Comparison of ENCODE assay signal across 8 cellular contexts in the genomic region with DNA sequence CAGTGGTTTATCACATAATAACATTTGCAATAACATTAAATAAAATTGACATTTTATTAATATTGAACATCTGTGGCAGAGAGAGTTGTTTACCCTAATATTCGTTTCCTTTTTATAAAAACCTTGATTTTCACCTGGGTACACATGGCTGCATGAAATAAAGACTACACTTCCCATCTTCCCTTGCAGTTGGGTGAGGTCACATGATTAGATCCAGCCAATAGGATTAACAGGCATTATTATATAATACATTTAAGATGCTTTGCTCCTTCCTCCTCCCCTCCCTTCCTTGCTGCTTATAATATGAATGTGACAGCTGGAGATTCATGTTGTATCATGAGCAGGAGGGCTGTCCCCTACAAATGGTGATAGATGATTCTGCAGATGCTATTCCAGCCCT.
DNase-seq lines count a peak whose midpoint lies in the region; ATAC-seq lines count a peak whose summit lies in the region.
"Had no signal": no experiment of that assay in that cellular context is flagged by ENCODE, and none has a peak within 500 bp of the region (broad histone marks: within the 10 kb centered on the region; RNA-seq: fewer than 3 reads in every experiment).

No MANE protein-coding gene starts in this region.

- WGBS in aorta, 2 donors: 53 to 55% methylated on average over 1 of the region's 1 CpG

- H3K9me3 Mint-ChIP-seq in T-helper 2 cell treated with Interferon-gamma antibody and Interleukin-4, amounts not matched to agents 5 μg/mL and 100 μg/mL, for 36 hours: no peaks in the 10 kb centered on the region
- H3K9me3 Mint-ChIP-seq: IgD-negative memory B cell had no signal

- no peak overlapping the region for H3K4me3 ChIP-seq in aorta (ENCODE audit: low read length in 2 of 2)

- H3K27ac ChIP-seq in aorta (ENCODE audit: low read depth in 1 of 2, low read length in 2 of 2): no peak overlapping the region

- H3K4me3 Mint-ChIP-seq in T-helper 2 cell treated with Interferon-gamma antibody and Interleukin-4, amounts not matched to agents 5 μg/mL and 100 μg/mL, for 36 hours: no peak overlapping the region
- H3K4me3 Mint-ChIP-seq: IgD-negative memory B cell had no signal

- H3K36me3 Mint-ChIP-seq in T-helper 2 cell treated with Interferon-gamma antibody and Interleukin-4, amounts not matched to agents 5 μg/mL and 100 μg/mL, for 36 hours (ENCODE audit: low read depth): no peaks in the 10 kb centered on the region
- H3K36me3 Mint-ChIP-seq: IgD-negative memory B cell had no signal

- intact Hi-C loops in aorta (cut with DNase I): no loop called here

- no peaks in the 10 kb centered on the region for H3K4me1 Mint-ChIP-seq in T-helper 2 cell treated with Interferon-gamma antibody and Interleukin-4, amounts not matched to agents 5 μg/mL and 100 μg/mL, for 36 hours (ENCODE audit: low read depth)

- H3K27ac Mint-ChIP-seq in T-helper 2 cell treated with Interferon-gamma antibody and Interleukin-4, amounts not matched to agents 5 μg/mL and 100 μg/mL, for 36 hours: no peak overlapping the region
- H3K27ac Mint-ChIP-seq: IgD-negative memory B cell had no signal

- no peaks in the 10 kb centered on the region for H3K27me3 Mint-ChIP-seq in T-helper 2 cell treated with Interferon-gamma antibody and Interleukin-4, amounts not matched to agents 5 μg/mL and 100 μg/mL, for 36 hours (ENCODE audit: low read depth)
- H3K27me3 Mint-ChIP-seq: IgD-negative memory B cell had no signal

- no peaks in the 10 kb centered on the region for H3K4me1 ChIP-seq in aorta (ENCODE audit: control insufficient read depth in 1 of 2, insufficient read depth in 2 of 2, low read length in 2 of 2)

- no peaks in the 10 kb centered on the region for H3K9me3 ChIP-seq in aorta (ENCODE audit: control insufficient read depth, low read length)

- H3K36me3 ChIP-seq in aorta (ENCODE audit: control insufficient read depth in 1 of 2, insufficient read depth in 2 of 2, low read length in 1 of 2): no peaks in the 10 kb centered on the region

- peak; percentile 87 for ATAC-seq in GM18861 (IDR thresholded peaks at IDR 0.05; ENCODE audit: unreplicated experiment)
- peak; percentile 77 for ATAC-seq in HG02798 (IDR thresholded peaks at IDR 0.05; ENCODE audit: poor library complexity, unreplicated experiment)
- ATAC-seq in aorta (ENCODE audit: low FRiP score): no peak

- peak; percentile 10 for DNase-seq in RPMI7951 (ENCODE audit: low read depth)
- peak; percentile 65 for DNase-seq in left kidney (ENCODE audit: low read depth, low spot score)
- DNase-seq in T-helper 2 cell treated with Interferon-gamma antibody and Interleukin-4, amounts not matched to agents 5 μg/mL and 100 μg/mL, for 36 hours (ENCODE audit: low spot score): no peak
- DNase-seq in NCI-H2107 (lab: John Stamatoyannopoulos, UW): no peak
- no peak for DNase-seq in aorta

- H3K27me3 ChIP-seq in aorta (ENCODE audit: control insufficient read depth in 1 of 2, insufficient read depth in 2 of 2, low read length in 1 of 2): no peaks in the 10 kb centered on the region

Comparison
In these comparisons a context has a peak if more than half of its experiments do, and no peak if none do; other contexts are left out.
1. DNase-seq: peak in RPMI7951 (single experiment) and left kidney (single experiment); none in T-helper 2 cell treated with Interferon-gamma antibody and Interleukin-4, amounts not matched to agents 5 μg/mL and 100 μg/mL, for 36 hours (single experiment), NCI-H2107 (single experiment) and aorta (0 of 2).